ENCODE assay signal across 1 cellular context in the genomic region with DNA sequence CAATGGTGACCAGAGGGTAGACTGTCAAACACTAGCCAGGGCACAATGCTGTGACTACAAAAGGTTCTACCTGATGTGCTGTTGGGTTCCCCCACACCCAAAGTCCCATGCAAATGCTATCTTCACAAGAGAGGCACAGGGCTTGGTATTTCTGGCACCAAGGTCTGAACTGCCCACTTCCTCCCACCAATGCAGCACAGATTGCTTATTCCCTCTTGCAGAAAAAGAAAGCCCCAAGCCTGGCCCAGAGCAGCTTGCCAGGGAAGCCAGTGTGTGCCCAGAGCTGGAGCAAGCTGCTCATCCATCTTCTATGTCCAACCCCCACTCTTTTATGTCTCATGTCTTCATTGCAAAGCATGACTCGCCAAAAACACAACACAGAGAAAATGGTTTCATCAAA.
TF ChIP-seq lines count a peak whose summit lies in the region.

No MANE protein-coding gene starts in this region.

TF ChIP-seq in H1, 55 proteins besides CTCF, POLR2A, EP300 and RAD21 (continued from another document):
- no peak for TF ChIP-seq CEBPB (IDR thresholded peaks at IDR 0.05; ENCODE audit: low read depth, low read length)
- TF ChIP-seq HDAC6 (IDR thresholded peaks at IDR 0.05; ENCODE audit: low read depth, low read length), result no peak
- TF ChIP-seq JUN (IDR thresholded peaks at IDR 0.05; ENCODE audit: low read depth, low read length), result no peak
TF ChIP-seq in H1: peak in this region for 0.
